Comparison of ENCODE assay signal across 8 cellular contexts in genomic region chr17:29581583-29582253, GRCh38. TPM values are rescaled to one million over a fixed set of nuclear protein-coding genes. Genes with fewer than 3 reads are reported as not detected.
DNase-seq lines count a peak whose midpoint lies in the region; ATAC-seq and TF ChIP-seq lines count a peak whose summit lies in the region.
"Had no signal": no experiment of that assay in that cellular context is flagged by ENCODE, and none has a peak within 500 bp of the region (broad histone marks: within the 10 kb centered on the region; RNA-seq: fewer than 3 reads in every experiment).

No MANE protein-coding gene starts in this region.

- no peak overlapping the region for H3K27ac ChIP-seq in lower lobe of right lung

- ATAC-seq in lower lobe of right lung: no peak

- peak; percentile 29 for DNase-seq in DMS53 (lab: John Stamatoyannopoulos, UW)
- DNase-seq in DMS53 treated with DMSO at 0.1 percent for 48 hours (lab: John Stamatoyannopoulos, UW; ENCODE audit: unreplicated experiment): no peak
- DNase-seq in NCI-H748 (lab: John Stamatoyannopoulos, UW; ENCODE audit: unreplicated experiment): peak; percentile 85
- DNase-seq in lower lobe of right lung: peak; percentile 47
- no peak for DNase-seq in activated CD8-positive, alpha-beta memory T cell treated with anti-CD3 and anti-CD28 coated beads, Interleukin-2, amount 50 U/mL, for 4 hours
- DNase-seq in SHP77 treated with DMSO at 0.1 percent for 48 hours (lab: John Stamatoyannopoulos, UW): no peak
- DNase-seq: 8988T, Karpas-422 had no signal

- H3K4me3 ChIP-seq in lower lobe of right lung: no peak overlapping the region

- intact Hi-C loops in lower lobe of right lung (cut with DNase I): no loop called here

- H3K9me3 ChIP-seq in lower lobe of right lung: no peaks in the 10 kb centered on the region

- H3K36me3 ChIP-seq in lower lobe of right lung: peaks cover 58% of the 10 kb centered on the region

- TF ChIP-seq CTCF in lower lobe of right lung (IDR thresholded peaks at IDR 0.05): no peak

- H3K4me1 ChIP-seq in lower lobe of right lung: peaks cover 41% of the 10 kb centered on the region

- H3K27me3 ChIP-seq in lower lobe of right lung (ENCODE audit: low read depth): no peaks in the 10 kb centered on the region

RNA-seq across cellular contexts. Expression of gene GIT1, which starts 7.7 kb away (rescaled TPM):
- 53.1 TPM for total RNA-seq in lower lobe of right lung

RNA-seq across cellular contexts. Expression of gene ANKRD13B, which starts 11.2 kb away (rescaled TPM):
- total RNA-seq in lower lobe of right lung: 6.6 TPM

RNA-seq across cellular contexts. Expression of gene TP53I13, which starts 13.2 kb away (rescaled TPM):
- 62.7 TPM for total RNA-seq in lower lobe of right lung

RNA-seq across cellular contexts. Expression of gene ABHD15, which starts 14.9 kb away (rescaled TPM):
- 14.3 TPM for total RNA-seq in lower lobe of right lung

RNA-seq across cellular contexts. Expression of gene CORO6, which starts 41.0 kb away (rescaled TPM):
- 6.6 TPM for total RNA-seq in lower lobe of right lung

Comparison
In these comparisons a context has a peak if more than half of its experiments do, and no peak if none do; other contexts are left out.
1. DNase-seq: peak in DMS53 (single experiment), NCI-H748 (single experiment) and lower lobe of right lung (single experiment); none in DMS53 treated with DMSO at 0.1 percent for 48 hours (single experiment), activated CD8-positive, alpha-beta memory T cell treated with anti-CD3 and anti-CD28 coated beads, Interleukin-2, amount 50 U/mL, for 4 hours (single experiment) and SHP77 treated with DMSO at 0.1 percent for 48 hours (single experiment).